Comparison of ENCODE assay signal across 18 cellular contexts in genomic region chr3:197562398-197563251, GRCh38. TPM values are rescaled to one million over a fixed set of nuclear protein-coding genes. Genes with fewer than 3 reads are reported as not detected.
DNase-seq lines count a peak whose midpoint lies in the region; ATAC-seq and TF ChIP-seq lines count a peak whose summit lies in the region.
"Had no signal": no experiment of that assay in that cellular context is flagged by ENCODE, and none has a peak within 500 bp of the region (broad histone marks: within the 10 kb centered on the region; RNA-seq: fewer than 3 reads in every experiment).

No MANE protein-coding gene starts in this region.

- POLR2A ChIA-PET in activated B cell treated with CpG ODN at 0.5 μM for 24 hours (lab: Charles Lee): interaction anchor here (0.6 kb wide), 1 partner anchor 335 kb away, joined by 5 read pairs; no protein-coding TSS in a partner anchor

- H3K9me3 Mint-ChIP-seq in activated B cell treated with CpG ODN at 0.5 μM for 24 hours (peaks cover 2% of the 10 kb centered on the region), memory B cell (peaks cover 3% of the 10 kb centered on the region), HFFc6 (peaks cover 42% of the 10 kb centered on the region)

- peaks cover 9% of the 10 kb centered on the region for H3K27me3 Mint-ChIP-seq in activated B cell treated with CpG ODN at 0.5 μM for 24 hours
- peaks cover 2% of the 10 kb centered on the region for H3K27me3 Mint-ChIP-seq in memory B cell
- H3K27me3 Mint-ChIP-seq in HFFc6 (ENCODE audit: insufficient read depth): peaks cover 22% of the 10 kb centered on the region

- H3K27ac Mint-ChIP-seq in activated B cell treated with CpG ODN at 0.5 μM for 24 hours (no peak overlapping the region), memory B cell (peak overlapping the region; percentile 48), HFFc6 (no peak overlapping the region)

- no peak overlapping the region for H3K4me3 Mint-ChIP-seq in activated B cell treated with CpG ODN at 0.5 μM for 24 hours
- H3K4me3 Mint-ChIP-seq in memory B cell: peak overlapping the region; percentile 22
- no peak overlapping the region for H3K4me3 Mint-ChIP-seq in HFFc6

- CTCF ChIA-PET in activated B cell treated with CpG ODN at 0.5 μM for 24 hours (lab: Charles Lee): no interaction called here

- TF ChIP-seq CTCF in activated B cell treated with CpG ODN at 0.5 μM for 24 hours (IDR thresholded peaks at IDR 0.05): no peak
- TF ChIP-seq CTCF in HFFc6 (IDR thresholded peaks at IDR 0.05): no peak

- peaks cover 12% of the 10 kb centered on the region for H3K4me1 Mint-ChIP-seq in activated B cell treated with CpG ODN at 0.5 μM for 24 hours
- peaks cover 8% of the 10 kb centered on the region for H3K4me1 Mint-ChIP-seq in memory B cell
- no peaks in the 10 kb centered on the region for H3K4me1 Mint-ChIP-seq in HFFc6 (ENCODE audit: low read depth)

- H3K36me3 Mint-ChIP-seq in activated B cell treated with CpG ODN at 0.5 μM for 24 hours (ENCODE audit: low read depth) (no peaks in the 10 kb centered on the region), memory B cell (peaks cover 2% of the 10 kb centered on the region), HFFc6 (ENCODE audit: low read depth) (peaks cover 15% of the 10 kb centered on the region)

- peak; percentile 57 for ATAC-seq in activated B cell treated with CpG ODN at 0.5 μM for 24 hours (ENCODE audit: low read depth)
- peak; percentile 41 for ATAC-seq in memory B cell (ENCODE audit: low read depth)

- intact Hi-C loops in activated B cell treated with CpG ODN at 0.5 μM for 24 hours (cut with micrococcal nuclease): no loop called here

- peak; percentile 65 to 75 for DNase-seq in NCI-H526 (lab: John Stamatoyannopoulos, UW)
- no peak for DNase-seq in NCI-H526 treated with DMSO at 0.1 percent for 48 hours (lab: John Stamatoyannopoulos, UW)
- no peak for DNase-seq in activated B cell treated with CpG ODN at 0.5 μM for 24 hours
- DNase-seq in memory B cell (ENCODE audit: low spot score in 2 of 2): no peak
- no peak for DNase-seq in HFFc6
- DNase-seq in AG08396 (ENCODE audit: low spot score): no peak
- no peak for DNase-seq in C1 segment of cervical spinal cord (lab: John Stamatoyannopoulos, UW)
- no peak for DNase-seq in 8988T
- DNase-seq: Caco-2, DMS153, EL, Karpas-422, MM.1S, NCI-H1105, NCI-H1694, NCI-H510A treated with DMSO at 0.1 percent for 48 hours, SHP77, SK-N-SH had no signal

RNA-seq across cellular contexts. Expression of gene BDH1, which starts 6.9 kb away (rescaled TPM):
- total RNA-seq in activated B cell treated with CpG ODN at 0.5 μM for 24 hours: 35.1 and 40.9 TPM in 2 replicates
- total RNA-seq in HFFc6 (2021; fragmentation: NEBNext Ultra II Directional; extraction: Animal tissue kit (Norgen Biotek cat#: 25700)): 1 to 10 TPM in 5 of 6 experiments, under 1 TPM in 1; 0.87 to 1.5 (median 1.2) TPM

Comparison
In these comparisons a context has a peak if more than half of its experiments do, and no peak if none do; other contexts are left out.
1. DNase-seq: peak in NCI-H526 (2 of 2); none in NCI-H526 treated with DMSO at 0.1 percent for 48 hours (single experiment), activated B cell treated with CpG ODN at 0.5 μM for 24 hours (single experiment), memory B cell (0 of 2), HFFc6 (single experiment), AG08396 (single experiment), C1 segment of cervical spinal cord (0 of 14) and 8988T (single experiment).
2. RNA of gene BDH1, which starts 6.9 kb away (total RNA-seq): 35.1 to 40.9 TPM in activated B cell treated with CpG ODN at 0.5 μM for 24 hours; 0.87 to 1.5 TPM in HFFc6; every median in the first group is over 10 times any median in the second.